Comparison of ENCODE assay signal across 1 cellular context in the genomic region with DNA sequence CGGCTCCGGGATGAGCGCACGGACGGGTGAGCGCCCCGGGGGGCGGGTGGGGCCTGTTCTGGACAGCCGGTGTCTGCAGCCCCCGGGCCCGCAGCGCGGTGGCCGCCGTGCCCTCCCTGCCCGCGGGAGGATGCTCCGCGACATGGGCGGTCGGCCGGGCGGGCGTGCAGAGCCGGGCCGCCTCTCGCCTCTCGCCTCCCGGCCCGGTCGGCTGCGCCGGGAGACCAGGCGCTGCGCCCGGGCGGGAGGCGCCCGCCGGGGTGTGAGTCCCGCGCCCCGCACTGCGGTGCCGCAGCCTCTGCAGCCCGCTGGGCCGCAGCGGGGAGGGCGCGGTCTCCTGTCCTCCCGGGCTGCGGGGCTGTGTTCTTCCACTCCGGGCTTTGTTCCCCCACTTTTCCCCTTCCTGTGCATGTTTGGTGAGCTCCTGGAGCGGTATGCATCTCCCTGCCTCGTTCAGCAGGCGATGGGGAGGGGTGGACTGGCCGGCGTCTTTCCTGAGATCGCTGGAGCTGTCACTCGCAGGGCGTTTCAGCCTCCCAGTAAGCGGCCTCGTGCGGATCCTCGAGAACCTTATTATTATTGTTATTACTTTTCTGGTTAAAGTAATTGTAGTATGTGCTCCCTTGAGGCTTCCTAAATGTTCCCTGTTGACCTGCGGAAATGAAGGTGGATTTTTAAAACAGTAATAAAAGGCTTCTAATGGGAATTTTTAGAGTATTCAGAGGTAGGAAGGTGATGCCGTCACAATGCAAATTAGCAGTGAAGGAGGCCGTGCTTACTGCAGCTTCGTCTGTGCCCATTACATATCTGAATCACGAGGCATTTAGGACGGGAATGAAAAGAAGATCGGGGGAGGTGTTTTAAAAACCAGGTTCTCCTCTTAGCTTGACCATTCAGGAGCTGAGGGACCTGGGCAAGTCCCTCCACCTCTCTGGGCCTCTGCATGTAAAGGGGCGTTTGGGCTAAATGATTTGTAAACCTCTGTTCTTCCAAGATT.
A peak's percentile ranks its signal among the peaks of the same experiment; 100 is the strongest.
TF ChIP-seq lines count a peak whose summit lies in the region.

No MANE protein-coding gene starts in this region.

TF ChIP-seq in H1, 55 proteins besides CTCF, POLR2A, EP300 and RAD21:
- TF ChIP-seq SIN3A (conservative IDR thresholded peaks at IDR 0.05 in 1 of 2, IDR thresholded peaks at IDR 0.05 in 1 of 2; ENCODE audit: low read depth in 1 of 2, low read length in 2 of 2) (peak in 1 of 2 experiments; percentile 80; a peak in 1 of 4 replicates), BCL11A (IDR thresholded peaks at IDR 0.05; ENCODE audit: low read depth in 2 of 2, low read length in 2 of 2) (no peak), TBP (IDR thresholded peaks at IDR 0.05; ENCODE audit: low read depth, low read length) (peak; percentile 5; the same call in 1 of the 2 replicates), KDM4A (IDR thresholded peaks at IDR 0.05; ENCODE audit: low read depth, low read length, severe bottlenecking) (peak; percentile 86), SP1 (IDR thresholded peaks at IDR 0.05; ENCODE audit: low read depth, low read length) (no peak), GTF2F1 (IDR thresholded peaks at IDR 0.05; ENCODE audit: borderline replicate concordance, low read depth, low read length) (no peak), HDAC2 (IDR thresholded peaks at IDR 0.05; ENCODE audit: borderline replicate concordance in 1 of 2, low read depth in 2 of 2, low read length in 2 of 2) (no peak), SAP30 (IDR thresholded peaks at IDR 0.05; ENCODE audit: insufficient read depth, insufficient replicate concordance, low read length) (peak; percentile 86), MAFK (IDR thresholded peaks at IDR 0.05; ENCODE audit: low read depth, low read length) (no peak), TCF12 (IDR thresholded peaks at IDR 0.05; ENCODE audit: low read depth, low read length) (no peak), SIX5 (IDR thresholded peaks at IDR 0.05; ENCODE audit: low read depth, low read length) (no peak), E2F6 (IDR thresholded peaks at IDR 0.05) (peak; percentile 10), TAF7 (optimal IDR thresholded peaks at IDR 0.05; ENCODE audit: borderline replicate concordance, low read depth, low read length) (peak; percentile 38), CHD2 (IDR thresholded peaks at IDR 0.05; ENCODE audit: low read length) (no peak)
- TF ChIP-seq, protein P1, sequence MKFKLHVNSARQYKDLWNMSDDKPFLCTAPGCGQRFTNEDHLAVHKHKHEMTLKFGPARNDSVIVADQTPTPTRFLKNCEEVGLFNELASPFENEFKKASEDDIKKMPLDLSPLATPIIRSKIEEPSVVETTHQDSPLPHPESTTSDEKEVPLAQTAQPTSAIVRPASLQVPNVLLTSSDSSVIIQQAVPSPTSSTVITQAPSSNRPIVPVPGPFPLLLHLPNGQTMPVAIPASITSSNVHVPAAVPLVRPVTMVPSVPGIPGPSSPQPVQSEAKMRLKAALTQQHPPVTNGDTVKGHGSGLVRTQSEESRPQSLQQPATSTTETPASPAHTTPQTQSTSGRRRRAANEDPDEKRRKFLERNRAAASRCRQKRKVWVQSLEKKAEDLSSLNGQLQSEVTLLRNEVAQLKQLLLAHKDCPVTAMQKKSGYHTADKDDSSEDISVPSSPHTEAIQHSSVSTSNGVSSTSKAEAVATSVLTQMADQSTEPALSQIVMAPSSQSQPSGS (IDR thresholded peaks at IDR 0.05; ENCODE audit: low read length), result no peak
